Comparison of ENCODE assay signal across 16 cellular contexts in genomic region chr1:207069858-207070506, GRCh38. TPM values are rescaled to one million over a fixed set of nuclear protein-coding genes. Genes with fewer than 3 reads are reported as not detected.
DNase-seq lines count a peak whose midpoint lies in the region; ATAC-seq, FAIRE-seq and TF ChIP-seq lines count a peak whose summit lies in the region.
"Had no signal": no experiment of that assay in that cellular context is flagged by ENCODE, and none has a peak within 500 bp of the region (broad histone marks: within the 10 kb centered on the region; RNA-seq: fewer than 3 reads in every experiment).

No MANE protein-coding gene starts in this region.

- no peak overlapping the region for H3K4me3 ChIP-seq in GM12865 (ENCODE audit: low read depth, low read length)
- H3K4me3 ChIP-seq: BLaER1 treated with 17β-estradiol and CSF1 and Interleukin-3, amounts not matched to agents 10 nM and 100 nM; GM23248; testis had no signal

- no peak for TF ChIP-seq CTCF in GM12865 (IDR thresholded peaks at IDR 0.05; ENCODE audit: insufficient read depth, low read depth, low read length, missing control alignments)

- DNase-seq in GM12865 (ENCODE audit: low read depth) (peak; percentile 54), SKM-1 treated with dmso at 0.1 percent for 144 hours (lab: John Stamatoyannopoulos, UW; ENCODE audit: unreplicated experiment) (peak; percentile 32), medulla oblongata (ENCODE audit: extremely low spot score) (peak; percentile 45), GM19239 (ENCODE audit: insufficient read length, low spot score) (no peak), dermis blood vessel endothelial cell (no peak), HK-2 (ENCODE audit: unreplicated experiment) (no peak)
- DNase-seq: activated CD4-positive, alpha-beta T cell treated with anti-CD3 and anti-CD28 coated beads for 36 hours; activated T-cell treated with anti-CD3 and anti-CD28 coated beads, Interleukin-2, amount 50 U/mL, for 48 hours; amniotic stem cell; GM23248; testis had no signal

- ATAC-seq in GM21423 (IDR thresholded peaks at IDR 0.05; ENCODE audit: unreplicated experiment): peak; percentile 57

- FAIRE-seq in GM19239 (lab: Jason Lieb, UNC): no peak

RNA-seq across cellular contexts. Expression of gene PFKFB2, which starts 16.9 kb away (rescaled TPM):
- 1.0 and 1.1 TPM in 2 replicates for total RNA-seq in dermis blood vessel endothelial cell

RNA-seq across cellular contexts. Expression of gene C4BPB, which starts 18.7 kb away (rescaled TPM):
- total RNA-seq in dermis blood vessel endothelial cell: 0.34 TPM in 1 of 2 replicates, not detected in the other
- total RNA-seq: chondrocyte, GM23248, pulmonary artery endothelial cell had no signal

RNA-seq across cellular contexts. Expression of gene YOD1, which starts 19.0 kb away (rescaled TPM):
- total RNA-seq in dermis blood vessel endothelial cell: 8.2 and 8.5 TPM in 2 replicates

RNA-seq across cellular contexts. Expression of gene C4BPA, which starts 34.1 kb away (rescaled TPM):
- under 0.01 TPM in 1 of 2 replicates, not detected in the other for total RNA-seq in dermis blood vessel endothelial cell
- total RNA-seq: activated CD4-positive, alpha-beta T cell treated with anti-CD3 and anti-CD28 coated beads for 36 hours; chondrocyte; GM23248; pulmonary artery endothelial cell; T-helper 1 cell treated with Interleukin-12 subunit alpha and Interleukin-12 subunit beta and Interleukin-4 antibody, amounts not matched to agents 30 ng/mL and 1 ng/mL, for 36 hours had no signal

RNA-seq across cellular contexts. Expression of gene C1orf116, which starts 37.4 kb away (rescaled TPM):
- 0.05 and 0.17 TPM in 2 replicates for total RNA-seq in dermis blood vessel endothelial cell
- total RNA-seq: GM23248; T-helper 1 cell treated with Interleukin-12 subunit alpha and Interleukin-12 subunit beta and Interleukin-4 antibody, amounts not matched to agents 30 ng/mL and 1 ng/mL, for 36 hours had no signal

Comparison
In these comparisons a context has a peak if more than half of its experiments do, and no peak if none do; other contexts are left out.
1. DNase-seq: peak in GM12865 (single experiment), SKM-1 treated with dmso at 0.1 percent for 144 hours (single experiment) and medulla oblongata (single experiment); none in GM19239 (single experiment), dermis blood vessel endothelial cell (single experiment) and HK-2 (single experiment).